Comparison of ENCODE assay signal across 24 cellular contexts in the genomic region with DNA sequence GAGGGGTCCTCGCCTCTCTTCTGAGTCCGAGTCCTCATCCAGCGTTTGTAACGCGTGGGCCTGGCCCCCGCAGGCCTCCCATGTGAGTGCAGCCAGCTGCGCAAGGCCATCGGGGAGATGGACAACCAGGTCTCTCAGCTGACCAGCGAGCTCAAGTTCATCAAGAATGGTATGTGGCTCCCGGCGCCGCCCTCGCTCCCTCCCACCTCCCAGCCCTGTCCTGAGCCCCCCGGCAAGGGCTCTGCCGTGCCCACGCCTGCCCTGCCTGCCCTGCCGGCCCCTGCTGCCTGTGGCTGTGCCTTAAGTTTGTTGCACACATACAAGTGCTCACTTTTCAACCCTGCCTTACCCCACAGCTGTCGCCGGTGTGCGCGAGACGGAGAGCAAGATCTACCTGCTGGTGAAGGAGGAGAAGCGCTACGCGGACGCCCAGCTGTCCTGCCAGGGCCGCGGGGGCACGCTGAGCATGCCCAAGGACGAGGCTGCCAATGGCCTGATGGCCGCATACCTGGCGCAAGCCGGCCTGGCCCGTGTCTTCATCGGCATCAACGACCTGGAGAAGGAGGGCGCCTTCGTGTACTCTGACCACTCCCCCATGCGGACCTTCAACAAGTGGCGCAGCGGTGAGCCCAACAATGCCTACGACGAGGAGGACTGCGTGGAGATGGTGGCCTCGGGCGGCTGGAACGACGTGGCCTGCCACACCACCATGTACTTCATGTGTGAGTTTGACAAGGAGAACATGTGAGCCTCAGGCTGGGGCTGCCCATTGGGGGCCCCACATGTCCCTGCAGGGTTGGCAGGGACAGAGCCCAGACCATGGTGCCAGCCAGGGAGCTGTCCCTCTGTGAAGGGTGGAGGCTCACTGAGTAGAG. TPM values are rescaled to one million over a fixed set of nuclear protein-coding genes. Genes with fewer than 3 reads are reported as not detected.
DNase-seq lines count a peak whose midpoint lies in the region; ATAC-seq and TF ChIP-seq lines count a peak whose summit lies in the region.
"Had no signal": no experiment of that assay in that cellular context is flagged by ENCODE, and none has a peak within 500 bp of the region (broad histone marks: within the 10 kb centered on the region; RNA-seq: fewer than 3 reads in every experiment).

No MANE protein-coding gene starts in this region.

- H2BK120ac ChIP-seq in H9 (ENCODE audit: low read depth, low read length, poor library complexity, severe bottlenecking): no peak overlapping the region

- no peaks in the 10 kb centered on the region for H3K27me3 ChIP-seq in H9 (ENCODE audit: insufficient read depth, low read length)
- H3K27me3 ChIP-seq: heart left ventricle had no signal

- no peaks in the 10 kb centered on the region for H3K79me1 ChIP-seq in H9 (ENCODE audit: insufficient read depth, low read depth, low read length, poor library complexity, severe bottlenecking)

- no peaks in the 10 kb centered on the region for H3K23me2 ChIP-seq in H9 (ENCODE audit: insufficient read length, low read depth, low read length, poor library complexity, severe bottlenecking)

- H4K20me1 ChIP-seq in H9 (ENCODE audit: control insufficient read depth, insufficient read depth, insufficient read length): no peaks in the 10 kb centered on the region

- H3K27ac ChIP-seq in H9 (ENCODE audit: insufficient read length, low read depth, low read length): no peak overlapping the region
- H3K27ac ChIP-seq: C4-2B, heart left ventricle, neutrophil had no signal

- H3K56ac ChIP-seq in H9 (ENCODE audit: insufficient read length, low read depth, low read length): no peak overlapping the region

- no peak overlapping the region for H4K91ac ChIP-seq in H9 (ENCODE audit: insufficient read length, low read depth, low read length)

- no peak overlapping the region; the same call in 1 of the 2 replicates for H3K14ac ChIP-seq in H9 (ENCODE audit: insufficient read depth, low read length)

- no peak overlapping the region for H3K18ac ChIP-seq in H9 (ENCODE audit: insufficient read length, low read depth, low read length)

- H3K27me3 Mint-ChIP-seq in H9 (ENCODE audit: low read depth) (peaks cover 11% of the 10 kb centered on the region), chondrocyte (ENCODE audit: low read depth) (peaks cover 6% of the 10 kb centered on the region)
- H3K27me3 Mint-ChIP-seq in activated CD8-positive, alpha-beta T cell treated with anti-CD3 and anti-CD28 coated beads, Interleukin-2, amount 10 ng/mL, durations not matched to agents 7 days and 5 days (ENCODE audit: low read depth): no peaks in the 10 kb centered on the region
- H3K27me3 Mint-ChIP-seq: stimulated activated naive CD8-positive, alpha-beta T cell treated with anti-CD3 and anti-CD28 coated beads, Interleukin-15, Interleukin-2, amounts not matched to agents 100 ng/mL and 50 ng/mL, for 24 hours had no signal

- H4K5ac ChIP-seq in H9 (ENCODE audit: insufficient read length, low read depth, low read length): no peak overlapping the region

- H3K9me3 Mint-ChIP-seq in H9 (no peaks in the 10 kb centered on the region), chondrocyte (ENCODE audit: low read depth) (no peaks in the 10 kb centered on the region)
- no peaks in the 10 kb centered on the region for H3K9me3 Mint-ChIP-seq in activated CD8-positive, alpha-beta T cell treated with anti-CD3 and anti-CD28 coated beads, Interleukin-2, amount 10 ng/mL, durations not matched to agents 7 days and 5 days (ENCODE audit: insufficient read depth)
- H3K9me3 Mint-ChIP-seq: stimulated activated naive CD8-positive, alpha-beta T cell treated with anti-CD3 and anti-CD28 coated beads, Interleukin-15, Interleukin-2, amounts not matched to agents 100 ng/mL and 50 ng/mL, for 24 hours had no signal

- H3K4me1 Mint-ChIP-seq in H9: peaks cover 3 to 5% of the 10 kb centered on the region in 2 experiments; a peak in 1 of 4 replicates
- no peaks in the 10 kb centered on the region for H3K4me1 Mint-ChIP-seq in chondrocyte (ENCODE audit: low read depth)
- H3K4me1 Mint-ChIP-seq in activated CD8-positive, alpha-beta T cell treated with anti-CD3 and anti-CD28 coated beads, Interleukin-2, amount 10 ng/mL, durations not matched to agents 7 days and 5 days (ENCODE audit: low read depth): no peaks in the 10 kb centered on the region

- WGBS in H9 (ENCODE audit: extremely low coverage, insufficient read length, low lambda C conversion rate): no CpG with 5 or more reads among the region's 48 CpGs

- no peak for TF ChIP-seq CTCF in H9 (conservative IDR thresholded peaks at IDR 0.05)
- TF ChIP-seq CTCF in chondrocyte (IDR thresholded peaks at IDR 0.05): no peak

- H3K79me2 ChIP-seq in H9 (ENCODE audit: insufficient read depth, low read length): no peaks in the 10 kb centered on the region

- CTCF ChIA-PET in activated CD8-positive, alpha-beta T cell treated with anti-CD3 and anti-CD28 coated beads, Interleukin-2, amount 10 ng/mL, durations not matched to agents 7 days and 5 days (lab: Charles Lee): no interaction called here

- no peak overlapping the region for H3K9ac ChIP-seq in H9 (ENCODE audit: extremely low read depth, insufficient read length, low read length)

- DNase-seq in H9 (peak; percentile 22), chondrocyte (ENCODE audit: low spot score) (peak; percentile 81), mesenteric fat pad (ENCODE audit: low spot score) (peak; percentile 85), glomerular visceral epithelial cell (ENCODE audit: extremely low spot score) (no peak), NOMO-1 (lab: John Stamatoyannopoulos, UW; ENCODE audit: unreplicated experiment in 2 of 2) (no peak), NCI-H2029 (lab: John Stamatoyannopoulos, UW) (no peak)
- no peak for DNase-seq in activated CD8-positive, alpha-beta T cell treated with anti-CD3 and anti-CD28 coated beads, Interleukin-2, amount 10 ng/mL, durations not matched to agents 7 days and 5 days
- DNase-seq: DMS79; effector CD8-positive, alpha-beta T cell; GDM1; NCI-H146; NCI-H82; T-helper 2 cell had no signal

- H2BK15ac ChIP-seq in H9 (ENCODE audit: low read depth, low read length): no peak overlapping the region

- no peak overlapping the region for H2AK5ac ChIP-seq in H9 (ENCODE audit: insufficient read length, low read length)

- no peak overlapping the region for H3K4ac ChIP-seq in H9 (ENCODE audit: low read depth, low read length)

- no peak overlapping the region for H2BK20ac ChIP-seq in H9 (ENCODE audit: low read depth, low read length, poor library complexity, severe bottlenecking)

- no peak overlapping the region for H2AFZ ChIP-seq in H9 (ENCODE audit: low read length)

- H3K36me3 Mint-ChIP-seq in H9 (ENCODE audit: insufficient read depth in 1 of 3, low read depth in 3 of 3) (no peaks in the 10 kb centered on the region), chondrocyte (ENCODE audit: low read depth) (no peaks in the 10 kb centered on the region)
- H3K36me3 Mint-ChIP-seq in activated CD8-positive, alpha-beta T cell treated with anti-CD3 and anti-CD28 coated beads, Interleukin-2, amount 10 ng/mL, durations not matched to agents 7 days and 5 days (ENCODE audit: low read depth): no peaks in the 10 kb centered on the region

- H3K23ac ChIP-seq in H9 (ENCODE audit: insufficient read length, low read depth, low read length): no peak overlapping the region

- POLR2A ChIA-PET in activated CD8-positive, alpha-beta T cell treated with anti-CD3 and anti-CD28 coated beads, Interleukin-2, amount 10 ng/mL, durations not matched to agents 7 days and 5 days (lab: Charles Lee): no interaction called here

- H3K9me3 ChIP-seq in H9 (ENCODE audit: control insufficient read depth, low read depth, low read length): no peaks in the 10 kb centered on the region
- H3K9me3 ChIP-seq: Caco-2, heart left ventricle, neutrophil had no signal

- H3T11ph ChIP-seq in H9 (ENCODE audit: low read length): no peak overlapping the region

- peak; percentile 26 for ATAC-seq in GM19452 (IDR thresholded peaks at IDR 0.05; ENCODE audit: unreplicated experiment)
- no peak for ATAC-seq in activated CD8-positive, alpha-beta T cell treated with anti-CD3 and anti-CD28 coated beads, Interleukin-2, amount 10 ng/mL, durations not matched to agents 7 days and 5 days
- ATAC-seq: heart left ventricle, SK-N-SH treated with all-trans-retinoic acid at 6 μM for 48 hours had no signal

- no peak overlapping the region for H2BK5ac ChIP-seq in H9 (ENCODE audit: insufficient read length, low read length)

- no peak overlapping the region for H3K4me2 ChIP-seq in H9 (ENCODE audit: insufficient read depth, insufficient read length, low read length)

- H4K8ac ChIP-seq in H9 (replicated peaks; ENCODE audit: insufficient read length, low read depth, low read length): no peak overlapping the region

- no peaks in the 10 kb centered on the region for H3K4me1 ChIP-seq in H9 (ENCODE audit: insufficient read depth, low read length)
- H3K4me1 ChIP-seq: heart left ventricle had no signal

- no peak overlapping the region for H2BK12ac ChIP-seq in H9 (ENCODE audit: insufficient read length, low read depth, low read length)

- H3K4me3 Mint-ChIP-seq in H9 (no peak overlapping the region), chondrocyte (ENCODE audit: unreplicated experiment) (no peak overlapping the region)
- H3K4me3 Mint-ChIP-seq in activated CD8-positive, alpha-beta T cell treated with anti-CD3 and anti-CD28 coated beads, Interleukin-2, amount 10 ng/mL, durations not matched to agents 7 days and 5 days: no peak overlapping the region
- H3K4me3 Mint-ChIP-seq: stimulated activated naive CD8-positive, alpha-beta T cell treated with anti-CD3 and anti-CD28 coated beads, Interleukin-15, Interleukin-2, amounts not matched to agents 100 ng/mL and 50 ng/mL, for 24 hours had no signal

- H3K27ac Mint-ChIP-seq in H9 (peak overlapping the region in 1 of 3 experiments; percentile 34; a peak in 1 of 7 replicates), chondrocyte (ENCODE audit: unreplicated experiment) (no peak overlapping the region)
- no peak overlapping the region for H3K27ac Mint-ChIP-seq in activated CD8-positive, alpha-beta T cell treated with anti-CD3 and anti-CD28 coated beads, Interleukin-2, amount 10 ng/mL, durations not matched to agents 7 days and 5 days
- H3K27ac Mint-ChIP-seq: stimulated activated naive CD8-positive, alpha-beta T cell treated with anti-CD3 and anti-CD28 coated beads, Interleukin-15, Interleukin-2, amounts not matched to agents 100 ng/mL and 50 ng/mL, for 24 hours had no signal

RNA-seq across cellular contexts. Expression of a gene that starts 14.4 kb away (rescaled TPM):
- total RNA-seq in H9 (2021) (not detected in 2 replicates), chondrocyte (not detected in 3 replicates), mesenteric fat pad (not detected)
- not detected for total RNA-seq in activated CD8-positive, alpha-beta T cell treated with anti-CD3 and anti-CD28 coated beads, Interleukin-2, amount 10 ng/mL, durations not matched to agents 7 days and 5 days
- total RNA-seq: Caco-2, epithelial cell of proximal tubule, heart left ventricle, OCI-LY7, pulmonary artery endothelial cell, skeletal muscle tissue had no signal

RNA-seq across cellular contexts. Expression of a gene that starts 48.7 kb away (rescaled TPM):
- total RNA-seq in H9 (2021) (0.39 TPM in 1 of 2 replicates, not detected in the other), chondrocyte (not detected in 3 replicates), mesenteric fat pad (5.5 TPM)
- not detected for total RNA-seq in activated CD8-positive, alpha-beta T cell treated with anti-CD3 and anti-CD28 coated beads, Interleukin-2, amount 10 ng/mL, durations not matched to agents 7 days and 5 days
- total RNA-seq: Caco-2, skeletal muscle tissue had no signal

RNA-seq across cellular contexts. Expression of a gene that starts 59.8 kb away (rescaled TPM):
- total RNA-seq in H9 (2021) (not detected in 2 replicates), chondrocyte (not detected in 3 replicates), mesenteric fat pad (not detected)
- not detected for total RNA-seq in activated CD8-positive, alpha-beta T cell treated with anti-CD3 and anti-CD28 coated beads, Interleukin-2, amount 10 ng/mL, durations not matched to agents 7 days and 5 days
- total RNA-seq: Caco-2, epithelial cell of proximal tubule, heart left ventricle, OCI-LY7, pulmonary artery endothelial cell, skeletal muscle tissue had no signal

Comparison
In these comparisons a context has a peak if more than half of its experiments do, and no peak if none do; other contexts are left out.
1. DNase-seq: peak in H9 (single experiment), chondrocyte (single experiment) and mesenteric fat pad (single experiment); none in glomerular visceral epithelial cell (single experiment), activated CD8-positive, alpha-beta T cell treated with anti-CD3 and anti-CD28 coated beads, Interleukin-2, amount 10 ng/mL, durations not matched to agents 7 days and 5 days (single experiment), NOMO-1 (0 of 2) and NCI-H2029 (single experiment).